ENCODE assay signal across 27 cellular contexts in genomic region chr19:38545596-38545995, GRCh38.
DNase-seq lines count a peak whose midpoint lies in the region; ATAC-seq and TF ChIP-seq lines count a peak whose summit lies in the region.
"Had no signal": no experiment of that assay in that cellular context is flagged by ENCODE, and none has a peak within 500 bp of the region (broad histone marks: within the 10 kb centered on the region; RNA-seq: fewer than 3 reads in every experiment).

No MANE protein-coding gene starts in this region.

- H3K4me1 Mint-ChIP-seq in CD14-positive monocyte = peaks cover 25% of the 10 kb centered on the region
- H3K4me1 Mint-ChIP-seq in activated CD8-positive, alpha-beta T cell treated with anti-CD3 and anti-CD28 coated beads, Interleukin-2, amount 10 ng/mL, durations not matched to agents 7 days and 5 days (ENCODE audit: low read depth) = peaks cover 20% of the 10 kb centered on the region
- H3K4me1 Mint-ChIP-seq: nephron had no signal

- H3K27ac Mint-ChIP-seq in CD14-positive monocyte = peak overlapping the region in 4 of 7 donors; percentile 60 to 90 (median 88)
- H3K27ac Mint-ChIP-seq in activated CD8-positive, alpha-beta T cell treated with anti-CD3 and anti-CD28 coated beads, Interleukin-2, amount 10 ng/mL, durations not matched to agents 7 days and 5 days = no peak overlapping the region
- H3K27ac Mint-ChIP-seq: nephron had no signal

- no peak for TF ChIP-seq CTCF in CD14-positive monocyte (IDR thresholded peaks at IDR 0.05)
- no peak for TF ChIP-seq CTCF in lower lobe of right lung (IDR thresholded peaks at IDR 0.05)
- no peak for TF ChIP-seq CTCF in transverse colon (IDR thresholded peaks at IDR 0.05)

- no peaks in the 10 kb centered on the region for H3K79me2 ChIP-seq in GM23248 (ENCODE audit: insufficient read depth)

- H3K36me3 Mint-ChIP-seq in CD14-positive monocyte = no peaks in the 10 kb centered on the region
- no peaks in the 10 kb centered on the region for H3K36me3 Mint-ChIP-seq in activated CD8-positive, alpha-beta T cell treated with anti-CD3 and anti-CD28 coated beads, Interleukin-2, amount 10 ng/mL, durations not matched to agents 7 days and 5 days (ENCODE audit: low read depth)

- H3K9me3 Mint-ChIP-seq in CD14-positive monocyte = no peaks in the 10 kb centered on the region
- no peaks in the 10 kb centered on the region for H3K9me3 Mint-ChIP-seq in activated CD8-positive, alpha-beta T cell treated with anti-CD3 and anti-CD28 coated beads, Interleukin-2, amount 10 ng/mL, durations not matched to agents 7 days and 5 days (ENCODE audit: insufficient read depth)
- H3K9me3 Mint-ChIP-seq: brain, nephron had no signal

- H3K9ac ChIP-seq in GM23248 (no peak overlapping the region), adipocyte (ENCODE audit: low read length) (no peak overlapping the region)

- H3F3A ChIP-seq in GM23248 (ENCODE audit: insufficient read depth) = peaks cover 9% of the 10 kb centered on the region

- H3K36me3 ChIP-seq in GM23248 (ENCODE audit: low read depth) = no peaks in the 10 kb centered on the region
- H3K36me3 ChIP-seq in adipocyte (ENCODE audit: control insufficient read depth, insufficient read depth, low read length, severe bottlenecking) = no peaks in the 10 kb centered on the region
- no peaks in the 10 kb centered on the region for H3K36me3 ChIP-seq in lower lobe of right lung
- H3K36me3 ChIP-seq in transverse colon = no peaks in the 10 kb centered on the region
- H3K36me3 ChIP-seq: ovary, Peyer's patch, right atrium auricular region, vagina had no signal

- H3K27me3 ChIP-seq in GM23248 (replicated peaks; ENCODE audit: insufficient read depth) (no peaks in the 10 kb centered on the region; the same call in 1 of the 2 replicates), adipocyte (replicated peaks; ENCODE audit: control insufficient read depth, insufficient read depth, low read length) (peaks cover 14% of the 10 kb centered on the region), lower lobe of right lung (ENCODE audit: low read depth) (no peaks in the 10 kb centered on the region), transverse colon (no peaks in the 10 kb centered on the region)
- H3K27me3 ChIP-seq: ovary, Peyer's patch, right atrium auricular region, testis, vagina had no signal

- H3K9me3 ChIP-seq in GM23248 (ENCODE audit: low read depth) (no peaks in the 10 kb centered on the region), adipocyte (ENCODE audit: control insufficient read depth, low read length) (no peaks in the 10 kb centered on the region), lower lobe of right lung (no peaks in the 10 kb centered on the region), transverse colon (no peaks in the 10 kb centered on the region)
- H3K9me3 ChIP-seq: ovary, Peyer's patch, right atrium auricular region, testis, vagina had no signal

- H3K4me1 ChIP-seq in GM23248 (ENCODE audit: insufficient read depth) = 0 out of 2 replicates have a peak, but pooled peaks cover 5% of the 10 kb centered on the region
- H3K4me1 ChIP-seq in adipocyte (ENCODE audit: control insufficient read depth, insufficient read depth, low read length) = peaks cover 25% of the 10 kb centered on the region
- H3K4me1 ChIP-seq in lower lobe of right lung = peaks cover 12% of the 10 kb centered on the region
- peaks cover 0 to 9% (median 0%) of the 10 kb centered on the region in 4 donors for H3K4me1 ChIP-seq in transverse colon

- H3K4me3 ChIP-seq in GM23248 (no peak overlapping the region), adipocyte (ENCODE audit: low read length) (peak overlapping the region; percentile 17), lower lobe of right lung (no peak overlapping the region), transverse colon (no peak overlapping the region)
- H3K4me3 ChIP-seq: ovary, Peyer's patch, right atrium auricular region, testis, vagina had no signal

- H3K4me2 ChIP-seq in GM23248 (ENCODE audit: unreplicated experiment) = no peak overlapping the region

- no peaks in the 10 kb centered on the region for H3K9me2 ChIP-seq in GM23248 (ENCODE audit: insufficient read depth)

- peaks cover 3 to 12% (median 9%) of the 10 kb centered on the region in 3 donors for H3K27me3 Mint-ChIP-seq in CD14-positive monocyte (ENCODE audit: low read depth in 3 of 3)
- H3K27me3 Mint-ChIP-seq in activated CD8-positive, alpha-beta T cell treated with anti-CD3 and anti-CD28 coated beads, Interleukin-2, amount 10 ng/mL, durations not matched to agents 7 days and 5 days (ENCODE audit: low read depth) = peaks cover 8% of the 10 kb centered on the region

- H3K4me3 Mint-ChIP-seq in CD14-positive monocyte = no peak overlapping the region
- no peak overlapping the region for H3K4me3 Mint-ChIP-seq in activated CD8-positive, alpha-beta T cell treated with anti-CD3 and anti-CD28 coated beads, Interleukin-2, amount 10 ng/mL, durations not matched to agents 7 days and 5 days
- H3K4me3 Mint-ChIP-seq: brain; nephron; T-helper 2 cell treated with Interferon-gamma antibody and Interleukin-4, amounts not matched to agents 5 μg/mL and 100 μg/mL, for 36 hours had no signal

- in situ Hi-C loops in GM23248 (cut with MboI) = no loop called here
- in situ Hi-C loops in transverse colon (cut with MboI; ENCODE audit: low pct_ligation_motif_present in 1 of 4, low pct_unique_long_range_greater_than_20kb in 1 of 4, low sequenced_read_pairs in 3 of 4) = loop anchor here in 2 of 4 donors (10.0 to 25.0 kb wide), 3 partner anchors 69 to 392 kb away; partner anchors contain the start of genes EIF3K (in 1 of the 2), MAP4K1 (in 1 of the 2), MRPS12 (in 1 of the 2) and SARS2 (in 1 of the 2)

- no peaks in the 10 kb centered on the region for H4K20me1 ChIP-seq in GM23248 (ENCODE audit: insufficient read depth)

- peak overlapping the region; percentile 84; the same call in 1 of the 2 replicates for H2AFZ ChIP-seq in GM23248

- TF ChIP-seq POLR2A in transverse colon (IDR thresholded peaks at IDR 0.05) = no peak

- POLR2A ChIA-PET in activated CD8-positive, alpha-beta T cell treated with anti-CD3 and anti-CD28 coated beads, Interleukin-2, amount 10 ng/mL, durations not matched to agents 7 days and 5 days (lab: Charles Lee) = no interaction called here

- no peak for ATAC-seq in lower lobe of right lung
- no peak for ATAC-seq in activated CD8-positive, alpha-beta T cell treated with anti-CD3 and anti-CD28 coated beads, Interleukin-2, amount 10 ng/mL, durations not matched to agents 7 days and 5 days
- no peak for ATAC-seq in HG02885 (IDR thresholded peaks at IDR 0.05; ENCODE audit: poor library complexity, unreplicated experiment)

- no peak for TF ChIP-seq EP300 in transverse colon (IDR thresholded peaks at IDR 0.05; ENCODE audit: low read depth)

- H3K27ac ChIP-seq in GM23248 = no peak overlapping the region
- no peak overlapping the region for H3K27ac ChIP-seq in lower lobe of right lung
- no peak overlapping the region for H3K27ac ChIP-seq in transverse colon
- H3K27ac ChIP-seq: ovary, Peyer's patch, right atrium auricular region, testis, vagina, VCaP had no signal

- CTCF ChIA-PET in activated CD8-positive, alpha-beta T cell treated with anti-CD3 and anti-CD28 coated beads, Interleukin-2, amount 10 ng/mL, durations not matched to agents 7 days and 5 days (lab: Charles Lee) = interaction anchor here (0.6 to 2.5 kb wide), 15 partner anchors 9 to 385 kb away, joined by 3 to 35 read pairs (median 7); partner anchors contain the start of genes ACTN4, EIF3K, FAM98C and MAP4K1

- DNase-seq in CD14-positive monocyte (ENCODE audit: low spot score) = no peak
- DNase-seq in GM23248 = peak; percentile 32
- no peak for DNase-seq in adipocyte (ENCODE audit: low read depth)
- DNase-seq in lower lobe of right lung = peak; percentile 22
- DNase-seq in activated CD8-positive, alpha-beta T cell treated with anti-CD3 and anti-CD28 coated beads, Interleukin-2, amount 10 ng/mL, durations not matched to agents 7 days and 5 days = no peak
- DNase-seq in transverse colon = no peak
- no peak for DNase-seq in NCI-H1092 treated with DMSO at 0.1 percent for 48 hours (lab: John Stamatoyannopoulos, UW)
- DNase-seq: activated CD4-positive, alpha-beta T cell treated with anti-CD3 and anti-CD28 coated beads, Interleukin-2, amount 50 U/mL, for 48 hours; activated gamma-delta T cell treated with Interleukin-2 at 50 U/mL for 16 hours; activated T-cell treated with anti-CD3 and anti-CD28 coated beads for 4 hours; effector CD8-positive, alpha-beta T cell; islet precursor cell; NCI-H510A; NK-92 treated with Interleukin-12 subunit alpha and Interleukin-12 subunit beta, amount 100 ng/mL, for 24 hours; ovary; Peyer's patch; stimulated activated CD4-positive, alpha-beta T cell treated with anti-CD3 and anti-CD28 coated beads, Interleukin-12 subunit alpha, Interleukin-12 subunit beta, amount 100 ng/mL, for 4 hours; stimulated activated CD4-positive, alpha-beta T cell treated with anti-CD3 and anti-CD28 coated beads, Interleukin-4, amount 100 ng/mL, for 24 hours; stimulated activated naive CD4-positive, alpha-beta T cell; testis had no signal

- intact Hi-C loops in CD14-positive monocyte (cut with micrococcal nuclease) (loop anchor here (5.0 to 10.0 kb wide), 2 partner anchors 87 to 89 kb away; no protein-coding TSS in a partner anchor), lower lobe of right lung (cut with DNase I) (no loop called here), transverse colon (cut with DNase I; ENCODE audit: low total_unique reads) (no loop called here)

- 72 to 79% methylated on average over 8 of the region's 8 CpGs for WGBS in GM23248 (ENCODE audit: low coverage in 1 of 2, low lambda C conversion rate in 2 of 2, missing lambda C conversion rate in 2 of 2), 2 experiments
- WGBS in transverse colon (ENCODE audit: low coverage in 1 of 2), 2 donors = 91% methylated on average over 8 of the region's 8 CpGs; no CpG with 5 or more reads in 1 of the 2 donors

Comparison
In these comparisons a context has a peak if more than half of its experiments do, and no peak if none do; other contexts are left out.
1. DNase-seq: peak in GM23248 (single experiment) and lower lobe of right lung (single experiment); none in CD14-positive monocyte (single experiment), adipocyte (single experiment), activated CD8-positive, alpha-beta T cell treated with anti-CD3 and anti-CD28 coated beads, Interleukin-2, amount 10 ng/mL, durations not matched to agents 7 days and 5 days (single experiment), transverse colon (single experiment) and NCI-H1092 treated with DMSO at 0.1 percent for 48 hours (single experiment).
2. intact Hi-C loops: an anchor here in CD14-positive monocyte (5.0 to 10.0 kb wide); none called in lower lobe of right lung and transverse colon.